ENCODE assay signal across 9 cellular contexts in genomic region chr3:9915252-9916141, GRCh38. TPM values are rescaled to one million over a fixed set of nuclear protein-coding genes. Genes with fewer than 3 reads are reported as not detected.
DNase-seq lines count a peak whose midpoint lies in the region; ATAC-seq, FAIRE-seq and TF ChIP-seq lines count a peak whose summit lies in the region.
"Had no signal": no experiment of that assay in that cellular context is flagged by ENCODE, and none has a peak within 500 bp of the region (broad histone marks: within the 10 kb centered on the region; RNA-seq: fewer than 3 reads in every experiment).

No MANE protein-coding gene starts in this region.

- ATAC-seq in thoracic aorta (ENCODE audit: insufficient number of reproducible peaks, low FRiP score, low read depth) = peak; percentile 47

- H3K4me3 Mint-ChIP-seq in mesothelial cell of epicardium = peak overlapping the region; percentile 76

- no peak for FAIRE-seq in D721Med (lab: Jason Lieb, UNC)
- FAIRE-seq: G401.6 had no signal

- H3K9me3 ChIP-seq in thoracic aorta = no peaks in the 10 kb centered on the region

- H3K9me3 Mint-ChIP-seq in mesothelial cell of epicardium = no peaks in the 10 kb centered on the region

- DNase-seq in NCI-H2227 (lab: John Stamatoyannopoulos, UW; ENCODE audit: unreplicated experiment) (peak; percentile 52), NCI-H2227 treated with DMSO at 0.1 percent for 48 hours (lab: John Stamatoyannopoulos, UW) (no peak), HuH-7.5 (ENCODE audit: low spot score) (peak; percentile 70), epithelial cell of prostate (ENCODE audit: low read depth, low spot score) (no peak), mesothelial cell of epicardium (ENCODE audit: low spot score in 2 of 2, unreplicated experiment in 2 of 2) (peak; percentile 54 to 71), thoracic aorta (ENCODE audit: low spot score) (no peak), D721Med (ENCODE audit: insufficient read length, low spot score) (no peak)
- DNase-seq in activated CD4-positive, CD25-positive, alpha-beta regulatory T cell treated with anti-CD3 and anti-CD28 coated beads, Interleukin-2, amount 50 U/mL, for 72 hours = peak; percentile 46

- H3K4me1 Mint-ChIP-seq in mesothelial cell of epicardium = peaks cover 22% of the 10 kb centered on the region

- no peaks in the 10 kb centered on the region for H3K27me3 ChIP-seq in thoracic aorta (replicated peaks; ENCODE audit: insufficient read depth)

- peaks cover 29 to 38% of the 10 kb centered on the region in 2 donors for H3K4me1 ChIP-seq in thoracic aorta (ENCODE audit: control insufficient read depth in 1 of 2, low read depth in 2 of 2)

- H3K27ac ChIP-seq in epithelial cell of prostate (peak overlapping the region; percentile 61), thoracic aorta (peak overlapping the region; percentile 91 to 95)

- H3K27ac Mint-ChIP-seq in mesothelial cell of epicardium = peak overlapping the region; percentile 84

- H3K36me3 ChIP-seq in thoracic aorta = no peaks in the 10 kb centered on the region

- H3K4me3 ChIP-seq in thoracic aorta = peak overlapping the region; percentile 89

- H3K36me3 Mint-ChIP-seq in mesothelial cell of epicardium = peaks cover 6% of the 10 kb centered on the region

- no peak for TF ChIP-seq CTCF in mesothelial cell of epicardium (IDR thresholded peaks at IDR 0.05; ENCODE audit: unreplicated experiment)
- TF ChIP-seq CTCF in thoracic aorta (IDR thresholded peaks at IDR 0.05) = peak; percentile 47
- TF ChIP-seq CTCF in D721Med (IDR thresholded peaks at IDR 0.05; ENCODE audit: insufficient read depth, missing control alignments) = no peak

- H3K27me3 Mint-ChIP-seq in mesothelial cell of epicardium (ENCODE audit: low read depth) = no peaks in the 10 kb centered on the region

RNA-seq across cellular contexts. Expression of gene IL17RC, which starts 1.4 kb away (rescaled TPM):
- total RNA-seq in mesothelial cell of epicardium (28.8 to 30.2 TPM (median 29.6 TPM) in 3 replicates), thoracic aorta (10 to 100 TPM; 52.2 to 59.4 TPM)

RNA-seq across cellular contexts. Expression of gene IL17RE, which starts 12.8 kb away (rescaled TPM):
- total RNA-seq in mesothelial cell of epicardium (22.1 to 24.1 TPM (median 23.6 TPM) in 3 replicates), thoracic aorta (10 to 100 TPM in 1 of 2 donors, 1 to 10 TPM in 1; 5.7 to 11.9 TPM)

RNA-seq across cellular contexts. Expression of gene CRELD1, which starts 18.1 kb away (rescaled TPM):
- total RNA-seq in mesothelial cell of epicardium (39.8 to 42.3 TPM (median 40.5 TPM) in 3 replicates), thoracic aorta (10 to 100 TPM; 37.2 to 37.4 TPM)

RNA-seq across cellular contexts. Expression of gene JAGN1, which starts 25.1 kb away (rescaled TPM):
- total RNA-seq in mesothelial cell of epicardium (32.1 to 34.8 TPM (median 32.3 TPM) in 3 replicates), thoracic aorta (10 to 100 TPM; 21.5 to 38.6 TPM)

RNA-seq across cellular contexts. Expression of gene CIDEC, which starts 35.4 kb away (rescaled TPM):
- total RNA-seq in mesothelial cell of epicardium = not detected in 3 replicates
- total RNA-seq in thoracic aorta = 1 to 10 TPM; 2.0 to 2.6 TPM

Comparison
In these comparisons a context has a peak if more than half of its experiments do, and no peak if none do; other contexts are left out.
1. DNase-seq: peak in NCI-H2227 (single experiment), HuH-7.5 (single experiment), activated CD4-positive, CD25-positive, alpha-beta regulatory T cell treated with anti-CD3 and anti-CD28 coated beads, Interleukin-2, amount 50 U/mL, for 72 hours (single experiment) and mesothelial cell of epicardium (2 of 2); none in NCI-H2227 treated with DMSO at 0.1 percent for 48 hours (single experiment), epithelial cell of prostate (single experiment), thoracic aorta (single experiment) and D721Med (single experiment).